Comparison of ENCODE assay signal across 1 cellular context in the genomic region with DNA sequence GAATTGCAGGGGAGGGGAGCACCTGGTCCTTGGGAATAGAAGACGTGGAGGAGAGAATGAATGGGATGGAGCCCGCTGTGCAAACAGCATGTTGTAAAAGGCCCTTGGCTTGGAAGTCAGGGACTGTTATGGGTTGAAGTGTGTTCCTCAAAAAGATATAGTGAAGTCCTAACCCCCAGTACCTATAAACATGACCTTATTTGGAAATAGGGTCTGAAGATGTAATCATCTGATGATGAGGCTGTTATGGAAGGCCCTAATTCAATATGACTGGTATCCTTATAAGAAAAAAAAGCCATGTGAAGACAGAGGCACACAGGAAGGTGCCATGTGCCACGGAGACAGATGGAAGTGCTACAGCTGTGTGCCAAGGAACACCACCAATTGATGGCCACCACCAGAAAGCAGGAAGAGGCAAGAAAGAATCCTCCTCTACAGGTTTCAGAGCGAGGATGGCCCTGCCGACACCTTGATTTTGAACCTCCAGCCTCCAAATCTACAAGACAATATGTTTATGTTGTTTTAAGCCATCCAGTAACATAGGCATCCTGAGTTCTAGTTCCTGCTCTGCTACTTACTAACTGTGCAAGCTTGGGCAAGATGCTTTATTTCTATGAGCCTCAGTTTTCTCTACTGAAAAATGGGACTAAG.
TF ChIP-seq lines count a peak whose summit lies in the region.

No MANE protein-coding gene starts in this region.

TF ChIP-seq in H1, 55 proteins besides CTCF, POLR2A, EP300 and RAD21:
- TF ChIP-seq, protein P1, sequence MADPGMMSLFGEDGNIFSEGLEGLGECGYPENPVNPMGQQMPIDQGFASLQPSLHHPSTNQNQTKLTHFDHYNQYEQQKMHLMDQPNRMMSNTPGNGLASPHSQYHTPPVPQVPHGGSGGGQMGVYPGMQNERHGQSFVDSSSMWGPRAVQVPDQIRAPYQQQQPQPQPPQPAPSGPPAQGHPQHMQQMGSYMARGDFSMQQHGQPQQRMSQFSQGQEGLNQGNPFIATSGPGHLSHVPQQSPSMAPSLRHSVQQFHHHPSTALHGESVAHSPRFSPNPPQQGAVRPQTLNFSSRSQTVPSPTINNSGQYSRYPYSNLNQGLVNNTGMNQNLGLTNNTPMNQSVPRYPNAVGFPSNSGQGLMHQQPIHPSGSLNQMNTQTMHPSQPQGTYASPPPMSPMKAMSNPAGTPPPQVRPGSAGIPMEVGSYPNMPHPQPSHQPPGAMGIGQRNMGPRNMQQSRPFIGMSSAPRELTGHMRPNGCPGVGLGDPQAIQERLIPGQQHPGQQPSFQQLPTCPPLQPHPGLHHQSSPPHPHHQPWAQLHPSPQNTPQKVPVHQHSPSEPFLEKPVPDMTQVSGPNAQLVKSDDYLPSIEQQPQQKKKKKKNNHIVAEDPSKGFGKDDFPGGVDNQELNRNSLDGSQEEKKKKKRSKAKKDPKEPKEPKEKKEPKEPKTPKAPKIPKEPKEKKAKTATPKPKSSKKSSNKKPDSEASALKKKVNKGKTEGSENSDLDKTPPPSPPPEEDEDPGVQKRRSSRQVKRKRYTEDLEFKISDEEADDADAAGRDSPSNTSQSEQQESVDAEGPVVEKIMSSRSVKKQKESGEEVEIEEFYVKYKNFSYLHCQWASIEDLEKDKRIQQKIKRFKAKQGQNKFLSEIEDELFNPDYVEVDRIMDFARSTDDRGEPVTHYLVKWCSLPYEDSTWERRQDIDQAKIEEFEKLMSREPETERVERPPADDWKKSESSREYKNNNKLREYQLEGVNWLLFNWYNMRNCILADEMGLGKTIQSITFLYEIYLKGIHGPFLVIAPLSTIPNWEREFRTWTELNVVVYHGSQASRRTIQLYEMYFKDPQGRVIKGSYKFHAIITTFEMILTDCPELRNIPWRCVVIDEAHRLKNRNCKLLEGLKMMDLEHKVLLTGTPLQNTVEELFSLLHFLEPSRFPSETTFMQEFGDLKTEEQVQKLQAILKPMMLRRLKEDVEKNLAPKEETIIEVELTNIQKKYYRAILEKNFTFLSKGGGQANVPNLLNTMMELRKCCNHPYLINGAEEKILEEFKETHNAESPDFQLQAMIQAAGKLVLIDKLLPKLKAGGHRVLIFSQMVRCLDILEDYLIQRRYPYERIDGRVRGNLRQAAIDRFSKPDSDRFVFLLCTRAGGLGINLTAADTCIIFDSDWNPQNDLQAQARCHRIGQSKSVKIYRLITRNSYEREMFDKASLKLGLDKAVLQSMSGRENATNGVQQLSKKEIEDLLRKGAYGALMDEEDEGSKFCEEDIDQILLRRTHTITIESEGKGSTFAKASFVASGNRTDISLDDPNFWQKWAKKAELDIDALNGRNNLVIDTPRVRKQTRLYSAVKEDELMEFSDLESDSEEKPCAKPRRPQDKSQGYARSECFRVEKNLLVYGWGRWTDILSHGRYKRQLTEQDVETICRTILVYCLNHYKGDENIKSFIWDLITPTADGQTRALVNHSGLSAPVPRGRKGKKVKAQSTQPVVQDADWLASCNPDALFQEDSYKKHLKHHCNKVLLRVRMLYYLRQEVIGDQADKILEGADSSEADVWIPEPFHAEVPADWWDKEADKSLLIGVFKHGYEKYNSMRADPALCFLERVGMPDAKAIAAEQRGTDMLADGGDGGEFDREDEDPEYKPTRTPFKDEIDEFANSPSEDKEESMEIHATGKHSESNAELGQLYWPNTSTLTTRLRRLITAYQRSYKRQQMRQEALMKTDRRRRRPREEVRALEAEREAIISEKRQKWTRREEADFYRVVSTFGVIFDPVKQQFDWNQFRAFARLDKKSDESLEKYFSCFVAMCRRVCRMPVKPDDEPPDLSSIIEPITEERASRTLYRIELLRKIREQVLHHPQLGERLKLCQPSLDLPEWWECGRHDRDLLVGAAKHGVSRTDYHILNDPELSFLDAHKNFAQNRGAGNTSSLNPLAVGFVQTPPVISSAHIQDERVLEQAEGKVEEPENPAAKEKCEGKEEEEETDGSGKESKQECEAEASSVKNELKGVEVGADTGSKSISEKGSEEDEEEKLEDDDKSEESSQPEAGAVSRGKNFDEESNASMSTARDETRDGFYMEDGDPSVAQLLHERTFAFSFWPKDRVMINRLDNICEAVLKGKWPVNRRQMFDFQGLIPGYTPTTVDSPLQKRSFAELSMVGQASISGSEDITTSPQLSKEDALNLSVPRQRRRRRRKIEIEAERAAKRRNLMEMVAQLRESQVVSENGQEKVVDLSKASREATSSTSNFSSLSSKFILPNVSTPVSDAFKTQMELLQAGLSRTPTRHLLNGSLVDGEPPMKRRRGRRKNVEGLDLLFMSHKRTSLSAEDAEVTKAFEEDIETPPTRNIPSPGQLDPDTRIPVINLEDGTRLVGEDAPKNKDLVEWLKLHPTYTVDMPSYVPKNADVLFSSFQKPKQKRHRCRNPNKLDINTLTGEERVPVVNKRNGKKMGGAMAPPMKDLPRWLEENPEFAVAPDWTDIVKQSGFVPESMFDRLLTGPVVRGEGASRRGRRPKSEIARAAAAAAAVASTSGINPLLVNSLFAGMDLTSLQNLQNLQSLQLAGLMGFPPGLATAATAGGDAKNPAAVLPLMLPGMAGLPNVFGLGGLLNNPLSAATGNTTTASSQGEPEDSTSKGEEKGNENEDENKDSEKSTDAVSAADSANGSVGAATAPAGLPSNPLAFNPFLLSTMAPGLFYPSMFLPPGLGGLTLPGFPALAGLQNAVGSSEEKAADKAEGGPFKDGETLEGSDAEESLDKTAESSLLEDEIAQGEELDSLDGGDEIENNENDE (IDR thresholded peaks at IDR 0.05; ENCODE audit: insufficient replicate concordance, low read length) = no peak
- no peak for TF ChIP-seq BACH1 (IDR thresholded peaks at IDR 0.05; ENCODE audit: low read length)
- no peak for TF ChIP-seq SIN3A (conservative IDR thresholded peaks at IDR 0.05 in 1 of 2, IDR thresholded peaks at IDR 0.05 in 1 of 2; ENCODE audit: low read depth in 1 of 2, low read length in 2 of 2)
- no peak for TF ChIP-seq TEAD4 (IDR thresholded peaks at IDR 0.05; ENCODE audit: low read depth, low read length)
- no peak for TF ChIP-seq CHD2 (IDR thresholded peaks at IDR 0.05; ENCODE audit: low read length)
- TF ChIP-seq CBX5 (IDR thresholded peaks at IDR 0.05; ENCODE audit: low read depth, low read length) = no peak
- TF ChIP-seq, protein P2, sequence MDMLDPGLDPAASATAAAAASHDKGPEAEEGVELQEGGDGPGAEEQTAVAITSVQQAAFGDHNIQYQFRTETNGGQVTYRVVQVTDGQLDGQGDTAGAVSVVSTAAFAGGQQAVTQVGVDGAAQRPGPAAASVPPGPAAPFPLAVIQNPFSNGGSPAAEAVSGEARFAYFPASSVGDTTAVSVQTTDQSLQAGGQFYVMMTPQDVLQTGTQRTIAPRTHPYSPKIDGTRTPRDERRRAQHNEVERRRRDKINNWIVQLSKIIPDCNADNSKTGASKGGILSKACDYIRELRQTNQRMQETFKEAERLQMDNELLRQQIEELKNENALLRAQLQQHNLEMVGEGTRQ (IDR thresholded peaks at IDR 0.05; ENCODE audit: low read length) = no peak
